Comparison of ENCODE assay signal across 1 cellular context in the genomic region with DNA sequence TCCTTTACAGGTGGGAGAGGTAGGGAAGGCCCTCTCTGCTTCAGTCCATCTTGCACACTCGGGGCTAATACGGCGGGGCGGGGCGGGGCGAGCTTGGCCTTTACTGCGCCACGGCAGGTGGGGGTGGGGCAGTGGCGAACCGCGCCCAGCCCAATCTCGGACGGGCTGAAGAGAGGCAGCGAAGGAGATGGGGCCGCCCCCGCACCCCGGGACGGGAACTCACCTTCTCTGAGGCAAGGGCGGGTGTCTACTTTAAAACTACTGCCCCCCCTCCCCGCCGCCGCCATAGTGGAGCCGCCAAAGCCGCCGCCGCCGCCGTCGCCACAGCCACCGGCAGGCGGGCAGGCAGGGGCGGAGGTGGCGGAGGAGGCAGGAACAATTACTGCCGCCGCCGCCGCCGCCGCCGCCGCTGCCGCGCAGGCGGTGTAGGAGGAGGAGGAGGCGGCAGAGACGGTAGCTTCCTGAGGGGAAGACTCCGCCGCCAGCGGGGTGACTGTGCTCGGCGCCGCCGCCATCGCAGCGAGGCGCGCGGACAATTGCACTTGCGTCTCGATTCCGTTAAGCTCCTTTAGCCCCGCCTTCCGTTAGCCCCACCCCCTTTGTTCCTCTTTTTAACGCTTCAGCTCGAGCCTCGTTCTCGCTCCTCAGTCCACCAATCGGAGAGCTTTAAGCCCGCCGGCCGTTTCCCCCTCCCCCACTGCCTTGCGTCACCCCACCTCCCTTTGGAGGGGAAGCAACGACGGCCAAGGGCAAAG.
TF ChIP-seq lines count a peak whose summit lies in the region.

A gene (minus strand): TSS at position 534 of the 755 bp plus-strand sequence. CDS start 19 bp downstream, at position 515.

TF ChIP-seq in HepG2, 621 proteins besides CTCF, POLR2A, EP300 and RAD21 (continued from another document and continues in another):
- no peak for TF ChIP-seq CREB1 (IDR thresholded peaks at IDR 0.05)
- 0 out of 2 replicates have a peak, but pooled peaks have one; percentile 24 for TF ChIP-seq CREB1 (CRISPR knock-in tag; IDR thresholded peaks at IDR 0.05)
- no peak for TF ChIP-seq ZNF33B (CRISPR knock-in tag; IDR thresholded peaks at IDR 0.05)
- TF ChIP-seq KMT2A (CRISPR knock-in tag; IDR thresholded peaks at IDR 0.05), result no peak
- TF ChIP-seq, protein P1, sequence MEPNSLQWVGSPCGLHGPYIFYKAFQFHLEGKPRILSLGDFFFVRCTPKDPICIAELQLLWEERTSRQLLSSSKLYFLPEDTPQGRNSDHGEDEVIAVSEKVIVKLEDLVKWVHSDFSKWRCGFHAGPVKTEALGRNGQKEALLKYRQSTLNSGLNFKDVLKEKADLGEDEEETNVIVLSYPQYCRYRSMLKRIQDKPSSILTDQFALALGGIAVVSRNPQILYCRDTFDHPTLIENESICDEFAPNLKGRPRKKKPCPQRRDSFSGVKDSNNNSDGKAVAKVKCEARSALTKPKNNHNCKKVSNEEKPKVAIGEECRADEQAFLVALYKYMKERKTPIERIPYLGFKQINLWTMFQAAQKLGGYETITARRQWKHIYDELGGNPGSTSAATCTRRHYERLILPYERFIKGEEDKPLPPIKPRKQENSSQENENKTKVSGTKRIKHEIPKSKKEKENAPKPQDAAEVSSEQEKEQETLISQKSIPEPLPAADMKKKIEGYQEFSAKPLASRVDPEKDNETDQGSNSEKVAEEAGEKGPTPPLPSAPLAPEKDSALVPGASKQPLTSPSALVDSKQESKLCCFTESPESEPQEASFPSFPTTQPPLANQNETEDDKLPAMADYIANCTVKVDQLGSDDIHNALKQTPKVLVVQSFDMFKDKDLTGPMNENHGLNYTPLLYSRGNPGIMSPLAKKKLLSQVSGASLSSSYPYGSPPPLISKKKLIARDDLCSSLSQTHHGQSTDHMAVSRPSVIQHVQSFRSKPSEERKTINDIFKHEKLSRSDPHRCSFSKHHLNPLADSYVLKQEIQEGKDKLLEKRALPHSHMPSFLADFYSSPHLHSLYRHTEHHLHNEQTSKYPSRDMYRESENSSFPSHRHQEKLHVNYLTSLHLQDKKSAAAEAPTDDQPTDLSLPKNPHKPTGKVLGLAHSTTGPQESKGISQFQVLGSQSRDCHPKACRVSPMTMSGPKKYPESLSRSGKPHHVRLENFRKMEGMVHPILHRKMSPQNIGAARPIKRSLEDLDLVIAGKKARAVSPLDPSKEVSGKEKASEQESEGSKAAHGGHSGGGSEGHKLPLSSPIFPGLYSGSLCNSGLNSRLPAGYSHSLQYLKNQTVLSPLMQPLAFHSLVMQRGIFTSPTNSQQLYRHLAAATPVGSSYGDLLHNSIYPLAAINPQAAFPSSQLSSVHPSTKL (CRISPR knock-in tag; IDR thresholded peaks at IDR 0.05), result 0 out of 2 replicates have a peak, but pooled peaks have one; percentile 18
- peak; percentile 24; the same call in 1 of the 2 replicates for TF ChIP-seq CHD2 (IDR thresholded peaks at IDR 0.05; ENCODE audit: low read depth, low read length)
- TF ChIP-seq RBFOX2 (IDR thresholded peaks at IDR 0.05; ENCODE audit: low read depth, low read length), result 0 out of 2 replicates have a peak, but pooled peaks have one; percentile 44
- peak; percentile 61 for TF ChIP-seq GABPB1 (CRISPR knock-in tag; IDR thresholded peaks at IDR 0.05)
- 0 out of 2 replicates have a peak, but pooled peaks have one; percentile 52 for TF ChIP-seq KLF6 (CRISPR knock-in tag; IDR thresholded peaks at IDR 0.05)
- TF ChIP-seq, protein P2, sequence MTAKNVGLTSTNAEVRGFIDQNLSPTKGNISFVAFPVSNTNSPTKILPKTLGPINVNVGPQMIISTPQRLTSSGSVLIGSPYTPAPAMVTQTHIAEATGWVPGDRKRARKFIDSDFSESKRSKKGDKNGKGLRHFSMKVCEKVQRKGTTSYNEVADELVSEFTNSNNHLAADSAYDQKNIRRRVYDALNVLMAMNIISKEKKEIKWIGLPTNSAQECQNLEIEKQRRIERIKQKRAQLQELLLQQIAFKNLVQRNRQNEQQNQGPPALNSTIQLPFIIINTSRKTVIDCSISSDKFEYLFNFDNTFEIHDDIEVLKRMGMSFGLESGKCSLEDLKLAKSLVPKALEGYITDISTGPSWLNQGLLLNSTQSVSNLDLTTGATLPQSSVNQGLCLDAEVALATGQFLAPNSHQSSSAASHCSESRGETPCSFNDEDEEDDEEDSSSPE (CRISPR knock-in tag; IDR thresholded peaks at IDR 0.05), result peak; percentile 88; the same call in 1 of the 2 replicates
- TF ChIP-seq NR2C2 (CRISPR knock-in tag; IDR thresholded peaks at IDR 0.05; ENCODE audit: borderline replicate concordance), result peak; percentile 85
- TF ChIP-seq, protein P3, sequence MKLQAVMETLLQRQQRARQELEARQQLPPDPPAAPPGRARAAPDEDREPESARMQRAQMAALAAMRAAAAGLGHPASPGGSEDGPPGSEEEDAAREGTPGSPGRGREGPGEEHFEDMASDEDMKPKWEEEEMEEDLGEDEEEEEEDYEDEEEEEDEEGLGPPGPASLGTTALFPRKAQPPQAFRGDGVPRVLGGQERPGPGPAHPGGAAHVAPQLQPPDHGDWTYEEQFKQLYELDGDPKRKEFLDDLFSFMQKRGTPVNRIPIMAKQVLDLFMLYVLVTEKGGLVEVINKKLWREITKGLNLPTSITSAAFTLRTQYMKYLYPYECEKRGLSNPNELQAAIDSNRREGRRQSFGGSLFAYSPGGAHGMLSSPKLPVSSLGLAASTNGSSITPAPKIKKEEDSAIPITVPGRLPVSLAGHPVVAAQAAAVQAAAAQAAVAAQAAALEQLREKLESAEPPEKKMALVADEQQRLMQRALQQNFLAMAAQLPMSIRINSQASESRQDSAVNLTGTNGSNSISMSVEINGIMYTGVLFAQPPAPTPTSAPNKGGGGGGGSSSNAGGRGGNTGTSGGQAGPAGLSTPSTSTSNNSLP (IDR thresholded peaks at IDR 0.05; ENCODE audit: low read depth, low read length), result no peak
- TF ChIP-seq, protein P4, sequence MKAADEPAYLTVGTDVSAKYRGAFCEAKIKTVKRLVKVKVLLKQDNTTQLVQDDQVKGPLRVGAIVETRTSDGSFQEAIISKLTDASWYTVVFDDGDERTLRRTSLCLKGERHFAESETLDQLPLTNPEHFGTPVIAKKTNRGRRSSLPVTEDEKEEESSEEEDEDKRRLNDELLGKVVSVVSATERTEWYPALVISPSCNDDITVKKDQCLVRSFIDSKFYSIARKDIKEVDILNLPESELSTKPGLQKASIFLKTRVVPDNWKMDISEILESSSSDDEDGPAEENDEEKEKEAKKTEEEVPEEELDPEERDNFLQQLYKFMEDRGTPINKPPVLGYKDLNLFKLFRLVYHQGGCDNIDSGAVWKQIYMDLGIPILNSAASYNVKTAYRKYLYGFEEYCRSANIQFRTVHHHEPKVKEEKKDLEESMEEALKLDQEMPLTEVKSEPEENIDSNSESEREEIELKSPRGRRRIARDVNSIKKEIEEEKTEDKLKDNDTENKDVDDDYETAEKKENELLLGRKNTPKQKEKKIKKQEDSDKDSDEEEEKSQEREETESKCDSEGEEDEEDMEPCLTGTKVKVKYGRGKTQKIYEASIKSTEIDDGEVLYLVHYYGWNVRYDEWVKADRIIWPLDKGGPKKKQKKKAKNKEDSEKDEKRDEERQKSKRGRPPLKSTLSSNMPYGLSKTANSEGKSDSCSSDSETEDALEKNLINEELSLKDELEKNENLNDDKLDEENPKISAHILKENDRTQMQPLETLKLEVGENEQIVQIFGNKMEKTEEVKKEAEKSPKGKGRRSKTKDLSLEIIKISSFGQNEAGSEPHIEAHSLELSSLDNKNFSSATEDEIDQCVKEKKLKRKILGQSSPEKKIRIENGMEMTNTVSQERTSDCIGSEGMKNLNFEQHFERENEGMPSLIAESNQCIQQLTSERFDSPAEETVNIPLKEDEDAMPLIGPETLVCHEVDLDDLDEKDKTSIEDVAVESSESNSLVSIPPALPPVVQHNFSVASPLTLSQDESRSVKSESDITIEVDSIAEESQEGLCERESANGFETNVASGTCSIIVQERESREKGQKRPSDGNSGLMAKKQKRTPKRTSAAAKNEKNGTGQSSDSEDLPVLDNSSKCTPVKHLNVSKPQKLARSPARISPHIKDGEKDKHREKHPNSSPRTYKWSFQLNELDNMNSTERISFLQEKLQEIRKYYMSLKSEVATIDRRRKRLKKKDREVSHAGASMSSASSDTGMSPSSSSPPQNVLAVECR (CRISPR knock-in tag; IDR thresholded peaks at IDR 0.05; ENCODE audit: borderline replicate concordance), result no peak
- no peak for TF ChIP-seq ZSCAN20 (CRISPR knock-in tag; IDR thresholded peaks at IDR 0.05; ENCODE audit: borderline replicate concordance)
- TF ChIP-seq THAP11 (CRISPR knock-in tag; IDR thresholded peaks at IDR 0.05), result 0 out of 2 replicates have a peak, but pooled peaks have one; percentile 18
- no peak for TF ChIP-seq ZNF768 (CRISPR knock-in tag; IDR thresholded peaks at IDR 0.05)
- TF ChIP-seq RBAK (CRISPR knock-in tag; IDR thresholded peaks at IDR 0.05), result no peak
- TF ChIP-seq HNRNPLL (IDR thresholded peaks at IDR 0.05; ENCODE audit: low read depth, low read length, poor library complexity, severe bottlenecking), result peak; percentile 61
- TF ChIP-seq, protein P5, sequence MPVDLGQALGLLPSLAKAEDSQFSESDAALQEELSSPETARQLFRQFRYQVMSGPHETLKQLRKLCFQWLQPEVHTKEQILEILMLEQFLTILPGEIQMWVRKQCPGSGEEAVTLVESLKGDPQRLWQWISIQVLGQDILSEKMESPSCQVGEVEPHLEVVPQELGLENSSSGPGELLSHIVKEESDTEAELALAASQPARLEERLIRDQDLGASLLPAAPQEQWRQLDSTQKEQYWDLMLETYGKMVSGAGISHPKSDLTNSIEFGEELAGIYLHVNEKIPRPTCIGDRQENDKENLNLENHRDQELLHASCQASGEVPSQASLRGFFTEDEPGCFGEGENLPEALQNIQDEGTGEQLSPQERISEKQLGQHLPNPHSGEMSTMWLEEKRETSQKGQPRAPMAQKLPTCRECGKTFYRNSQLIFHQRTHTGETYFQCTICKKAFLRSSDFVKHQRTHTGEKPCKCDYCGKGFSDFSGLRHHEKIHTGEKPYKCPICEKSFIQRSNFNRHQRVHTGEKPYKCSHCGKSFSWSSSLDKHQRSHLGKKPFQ (CRISPR knock-in tag; IDR thresholded peaks at IDR 0.05; ENCODE audit: insufficient replicate concordance), result peak; percentile 32
- TF ChIP-seq ZNF589 (CRISPR knock-in tag; conservative IDR thresholded peaks at IDR 0.05), result no peak
- TF ChIP-seq, protein P6, sequence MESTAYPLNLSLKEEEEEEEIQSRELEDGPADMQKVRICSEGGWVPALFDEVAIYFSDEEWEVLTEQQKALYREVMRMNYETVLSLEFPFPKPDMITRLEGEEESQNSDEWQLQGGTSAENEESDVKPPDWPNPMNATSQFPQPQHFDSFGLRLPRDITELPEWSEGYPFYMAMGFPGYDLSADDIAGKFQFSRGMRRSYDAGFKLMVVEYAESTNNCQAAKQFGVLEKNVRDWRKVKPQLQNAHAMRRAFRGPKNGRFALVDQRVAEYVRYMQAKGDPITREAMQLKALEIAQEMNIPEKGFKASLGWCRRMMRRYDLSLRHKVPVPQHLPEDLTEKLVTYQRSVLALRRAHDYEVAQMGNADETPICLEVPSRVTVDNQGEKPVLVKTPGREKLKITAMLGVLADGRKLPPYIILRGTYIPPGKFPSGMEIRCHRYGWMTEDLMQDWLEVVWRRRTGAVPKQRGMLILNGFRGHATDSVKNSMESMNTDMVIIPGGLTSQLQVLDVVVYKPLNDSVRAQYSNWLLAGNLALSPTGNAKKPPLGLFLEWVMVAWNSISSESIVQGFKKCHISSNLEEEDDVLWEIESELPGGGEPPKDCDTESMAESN (CRISPR knock-in tag; conservative IDR thresholded peaks at IDR 0.05), result 0 out of 2 replicates have a peak, but pooled peaks have one; percentile 36
- TF ChIP-seq SALL1 (CRISPR knock-in tag; IDR thresholded peaks at IDR 0.05), result peak; percentile 49
- TF ChIP-seq ZNF441 (CRISPR knock-in tag; IDR thresholded peaks at IDR 0.05; ENCODE audit: borderline replicate concordance), result 0 out of 2 replicates have a peak, but pooled peaks have one; percentile 43
- TF ChIP-seq RARA (CRISPR knock-in tag; IDR thresholded peaks at IDR 0.05), result no peak
- TF ChIP-seq GATAD1 (CRISPR knock-in tag; IDR thresholded peaks at IDR 0.05), result peak; percentile 11; the same call in 1 of the 2 replicates
- 0 out of 4 replicates have a peak, but pooled peaks of 1 of the 2 experiments have one; percentile 30 for TF ChIP-seq NR2F1 (CRISPR knock-in tag; IDR thresholded peaks at IDR 0.05)
- TF ChIP-seq BORCS8-MEF2B (CRISPR knock-in tag; IDR thresholded peaks at IDR 0.05), result 0 out of 2 replicates have a peak, but pooled peaks have one; percentile 27
- TF ChIP-seq, protein P7, sequence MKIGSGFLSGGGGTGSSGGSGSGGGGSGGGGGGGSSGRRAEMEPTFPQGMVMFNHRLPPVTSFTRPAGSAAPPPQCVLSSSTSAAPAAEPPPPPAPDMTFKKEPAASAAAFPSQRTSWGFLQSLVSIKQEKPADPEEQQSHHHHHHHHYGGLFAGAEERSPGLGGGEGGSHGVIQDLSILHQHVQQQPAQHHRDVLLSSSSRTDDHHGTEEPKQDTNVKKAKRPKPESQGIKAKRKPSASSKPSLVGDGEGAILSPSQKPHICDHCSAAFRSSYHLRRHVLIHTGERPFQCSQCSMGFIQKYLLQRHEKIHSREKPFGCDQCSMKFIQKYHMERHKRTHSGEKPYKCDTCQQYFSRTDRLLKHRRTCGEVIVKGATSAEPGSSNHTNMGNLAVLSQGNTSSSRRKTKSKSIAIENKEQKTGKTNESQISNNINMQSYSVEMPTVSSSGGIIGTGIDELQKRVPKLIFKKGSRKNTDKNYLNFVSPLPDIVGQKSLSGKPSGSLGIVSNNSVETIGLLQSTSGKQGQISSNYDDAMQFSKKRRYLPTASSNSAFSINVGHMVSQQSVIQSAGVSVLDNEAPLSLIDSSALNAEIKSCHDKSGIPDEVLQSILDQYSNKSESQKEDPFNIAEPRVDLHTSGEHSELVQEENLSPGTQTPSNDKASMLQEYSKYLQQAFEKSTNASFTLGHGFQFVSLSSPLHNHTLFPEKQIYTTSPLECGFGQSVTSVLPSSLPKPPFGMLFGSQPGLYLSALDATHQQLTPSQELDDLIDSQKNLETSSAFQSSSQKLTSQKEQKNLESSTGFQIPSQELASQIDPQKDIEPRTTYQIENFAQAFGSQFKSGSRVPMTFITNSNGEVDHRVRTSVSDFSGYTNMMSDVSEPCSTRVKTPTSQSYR (CRISPR knock-in tag; IDR thresholded peaks at IDR 0.05; ENCODE audit: borderline replicate concordance), result peak; percentile 93
- TF ChIP-seq, protein P8, sequence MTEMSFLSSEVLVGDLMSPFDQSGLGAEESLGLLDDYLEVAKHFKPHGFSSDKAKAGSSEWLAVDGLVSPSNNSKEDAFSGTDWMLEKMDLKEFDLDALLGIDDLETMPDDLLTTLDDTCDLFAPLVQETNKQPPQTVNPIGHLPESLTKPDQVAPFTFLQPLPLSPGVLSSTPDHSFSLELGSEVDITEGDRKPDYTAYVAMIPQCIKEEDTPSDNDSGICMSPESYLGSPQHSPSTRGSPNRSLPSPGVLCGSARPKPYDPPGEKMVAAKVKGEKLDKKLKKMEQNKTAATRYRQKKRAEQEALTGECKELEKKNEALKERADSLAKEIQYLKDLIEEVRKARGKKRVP (CRISPR knock-in tag; IDR thresholded peaks at IDR 0.05), result peak in 1 of 2 experiments; percentile 72; a peak in 1 of 4 replicates
- TF ChIP-seq ZNF205 (CRISPR knock-in tag; IDR thresholded peaks at IDR 0.05), result no peak
- TF ChIP-seq ZNF563 (CRISPR knock-in tag; IDR thresholded peaks at IDR 0.05), result peak; percentile 42; the same call in 1 of the 2 replicates
- TF ChIP-seq POGZ (CRISPR knock-in tag; IDR thresholded peaks at IDR 0.05), result peak; percentile 31; the same call in 1 of the 2 replicates
- TF ChIP-seq, protein P9, sequence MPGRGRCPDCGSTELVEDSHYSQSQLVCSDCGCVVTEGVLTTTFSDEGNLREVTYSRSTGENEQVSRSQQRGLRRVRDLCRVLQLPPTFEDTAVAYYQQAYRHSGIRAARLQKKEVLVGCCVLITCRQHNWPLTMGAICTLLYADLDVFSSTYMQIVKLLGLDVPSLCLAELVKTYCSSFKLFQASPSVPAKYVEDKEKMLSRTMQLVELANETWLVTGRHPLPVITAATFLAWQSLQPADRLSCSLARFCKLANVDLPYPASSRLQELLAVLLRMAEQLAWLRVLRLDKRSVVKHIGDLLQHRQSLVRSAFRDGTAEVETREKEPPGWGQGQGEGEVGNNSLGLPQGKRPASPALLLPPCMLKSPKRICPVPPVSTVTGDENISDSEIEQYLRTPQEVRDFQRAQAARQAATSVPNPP (CRISPR knock-in tag; IDR thresholded peaks at IDR 0.05), result no peak
- no peak for TF ChIP-seq ZKSCAN1 (IDR thresholded peaks at IDR 0.05; ENCODE audit: low read length)
